29 cellular contexts compared by ENCODE assay signal in genomic region chr12:24389394-24389793, GRCh38.
"Had no signal": no experiment of that assay in that cellular context is flagged by ENCODE, and none has a peak within 500 bp of the region (broad histone marks: within the 10 kb centered on the region; RNA-seq: fewer than 3 reads in every experiment).

No MANE protein-coding gene starts in this region.

- DNase-seq: colonic mucosa; cortex of kidney; dermis blood vessel endothelial cell; dorsolateral prefrontal cortex; effector CD4-positive, alpha-beta T cell; effector CD8-positive, alpha-beta T cell; effector memory CD4-positive, alpha-beta T cell; effector memory CD8-positive, alpha-beta T cell; erythroblast; esophagus squamous epithelium; foreskin fibroblast; foreskin keratinocyte; foreskin melanocyte; gastrocnemius medialis; glutamatergic neuron; head of caudate nucleus; heart left ventricle; heart right ventricle had no signal

- H3K9me3 ChIP-seq: colonic mucosa, esophagus squamous epithelium, gastrocnemius medialis had no signal

- ATAC-seq: effector memory CD8-positive, alpha-beta T cell; esophagus mucosa; foreskin keratinocyte; gastrocnemius medialis; gastroesophageal sphincter; heart left ventricle; heart right ventricle had no signal

- H3K4me1 ChIP-seq: colonic mucosa, esophagus muscularis mucosa, esophagus squamous epithelium, foreskin keratinocyte, gastrocnemius medialis, gastroesophageal sphincter, heart left ventricle had no signal

- H3K27ac Mint-ChIP-seq: dendritic cell treated with granulocyte-macrophage colony-stimulating factor and Interleukin-4, amounts not matched to agents 40 ng/mL and 50 ng/mL, for 4 days; effector memory CD8-positive, alpha-beta T cell had no signal

- H3K27me3 Mint-ChIP-seq: dendritic cell treated with granulocyte-macrophage colony-stimulating factor and Interleukin-4, amounts not matched to agents 40 ng/mL and 50 ng/mL, for 4 days; effector memory CD8-positive, alpha-beta T cell had no signal

- H2AFZ ChIP-seq: hepatocyte had no signal

- H3K4me3 ChIP-seq: colonic mucosa, coronary artery, dorsolateral prefrontal cortex, esophagus muscularis mucosa, esophagus squamous epithelium, gastrocnemius medialis, gastroesophageal sphincter, heart left ventricle, heart right ventricle, hepatocyte had no signal

- H3K27ac ChIP-seq: colonic mucosa, coronary artery, dorsolateral prefrontal cortex, epithelial cell of prostate, esophagus muscularis mucosa, esophagus squamous epithelium, foreskin keratinocyte, gastrocnemius medialis, gastroesophageal sphincter, heart left ventricle, heart right ventricle, hepatocyte had no signal

- H3K27me3 ChIP-seq: colonic mucosa, dorsolateral prefrontal cortex, esophagus muscularis mucosa, esophagus squamous epithelium, foreskin keratinocyte, gastrocnemius medialis, gastroesophageal sphincter, heart left ventricle, heart right ventricle, hepatocyte had no signal

- H3K4me3 Mint-ChIP-seq: dendritic cell treated with granulocyte-macrophage colony-stimulating factor and Interleukin-4, amounts not matched to agents 40 ng/mL and 50 ng/mL, for 4 days; effector memory CD8-positive, alpha-beta T cell had no signal

- H3K4me2 ChIP-seq: hepatocyte had no signal

- H3K79me2 ChIP-seq: hepatocyte had no signal

- H3K36me3 ChIP-seq: colonic mucosa, esophagus muscularis mucosa, esophagus squamous epithelium, gastrocnemius medialis, gastroesophageal sphincter, heart left ventricle, heart right ventricle had no signal

- FAIRE-seq: colon, endometrium, endothelial cell of umbilical vein, frontal cortex had no signal
